Comparison of ENCODE assay signal across 9 cellular contexts in the genomic region with DNA sequence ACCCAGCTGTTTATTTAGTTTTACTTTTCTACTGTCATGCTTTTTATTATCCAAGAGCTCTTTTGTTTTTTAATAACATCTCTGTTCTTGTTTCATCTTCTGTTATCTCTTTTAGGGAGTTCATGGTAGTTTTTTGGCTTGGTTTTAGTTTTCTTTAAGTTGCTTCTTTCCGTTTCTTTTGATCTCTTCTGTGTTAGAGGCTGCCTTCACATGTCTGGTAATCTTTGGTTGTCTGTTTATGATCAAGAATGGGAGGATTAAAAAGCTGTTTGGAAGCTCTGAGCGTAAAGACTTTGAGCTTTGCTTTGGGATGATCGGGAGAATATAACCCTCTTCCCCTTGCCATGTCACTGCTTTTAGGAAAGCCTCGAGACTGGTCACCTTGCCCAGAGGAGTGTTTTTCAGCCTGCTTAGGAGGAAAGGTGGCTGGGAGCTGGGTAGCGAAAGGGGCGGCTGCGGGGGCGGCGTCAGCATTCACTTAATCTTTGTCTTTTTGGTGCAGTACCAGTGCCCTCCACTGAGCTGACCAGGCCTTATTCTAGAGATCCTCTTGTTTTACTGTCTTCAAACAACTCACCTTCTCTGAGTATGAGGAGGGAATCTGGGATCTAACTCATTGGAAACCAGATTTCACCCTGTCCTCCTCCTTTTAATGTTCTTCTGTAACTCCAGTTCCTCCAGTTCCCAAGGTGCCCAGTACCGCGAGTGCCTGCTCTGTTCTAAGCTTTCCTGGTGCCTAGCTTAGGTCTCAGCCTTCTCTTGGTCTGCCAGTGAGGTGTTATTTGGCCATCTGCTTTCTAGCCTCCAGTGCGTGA. TPM values are rescaled to one million over a fixed set of nuclear protein-coding genes. Genes with fewer than 3 reads are reported as not detected.
DNase-seq lines count a peak whose midpoint lies in the region; ATAC-seq, FAIRE-seq and TF ChIP-seq lines count a peak whose summit lies in the region.
"Had no signal": no experiment of that assay in that cellular context is flagged by ENCODE, and none has a peak within 500 bp of the region (broad histone marks: within the 10 kb centered on the region; RNA-seq: fewer than 3 reads in every experiment).

No MANE protein-coding gene starts in this region.

- TF ChIP-seq POLR2A in A549 (IDR thresholded peaks at IDR 0.05; ENCODE audit: low read length): no peak

- no peaks in the 10 kb centered on the region for H3K9me3 Mint-ChIP-seq in central memory CD8-positive, alpha-beta T cell
- no peaks in the 10 kb centered on the region for H3K9me3 Mint-ChIP-seq in mesothelial cell of epicardium

- WGBS in A549 (ENCODE audit: missing lambda C conversion rate): 66% methylated on average over 12 of the region's 12 CpGs

- peak overlapping the region; percentile 61 for H3K4me3 Mint-ChIP-seq in central memory CD8-positive, alpha-beta T cell
- peak overlapping the region; percentile 20 for H3K4me3 Mint-ChIP-seq in mesothelial cell of epicardium

- no peaks in the 10 kb centered on the region for H3K9me3 ChIP-seq in A549

- CTCF ChIA-PET in A549 (lab: Yijun Ruan, JAX): interaction anchor here (0.6 to 3.8 kb wide), 22 partner anchors 8 to 475 kb away, joined by 3 to 14 read pairs (median 4); no protein-coding TSS in a partner anchor

- POLR2A ChIA-PET in A549 (lab: Yijun Ruan, JAX): interaction anchor here (1.1 kb wide), 1 partner anchor 27 kb away, joined by 3 read pairs; no protein-coding TSS in a partner anchor

- ATAC-seq in A549 (peak; percentile 98 to 99), HG03378 (IDR thresholded peaks at IDR 0.05; ENCODE audit: unreplicated experiment) (no peak)
- peak; percentile 81 to 91 for ATAC-seq in activated CD4-positive, CD25-positive, alpha-beta regulatory T cell treated with anti-CD3 and anti-CD28 coated beads, Interleukin-2, amount 50 U/mL, for 24 hours
- ATAC-seq in central memory CD8-positive, alpha-beta T cell (replicated peaks; ENCODE audit: extremely low read depth, poor library complexity, severe bottlenecking): peak; percentile 94

- peak overlapping the region; percentile 71 for H3K27ac Mint-ChIP-seq in central memory CD8-positive, alpha-beta T cell (ENCODE audit: low read depth)
- H3K27ac Mint-ChIP-seq in mesothelial cell of epicardium: peak overlapping the region; percentile 70

- 0 out of 3 replicates have a peak, but pooled peaks cover 3% of the 10 kb centered on the region for H3K4me1 ChIP-seq in A549

- TF ChIP-seq CTCF in A549 (IDR thresholded peaks at IDR 0.05) (peak; percentile 3; the same call in 2 of the 3 replicates), HFF-Myc (IDR thresholded peaks at IDR 0.05; ENCODE audit: low read depth, low read length, missing control alignments) (peak; percentile 46), mesothelial cell of epicardium (IDR thresholded peaks at IDR 0.05; ENCODE audit: unreplicated experiment) (peak; percentile 66)

- H3K4me2 ChIP-seq in A549: no peak overlapping the region

- no peak overlapping the region for H3K4me3 ChIP-seq in A549
- no peak overlapping the region for H3K4me3 ChIP-seq in HFF-Myc (replicated peaks; ENCODE audit: low read depth, low read length)

- peaks cover 77% of the 10 kb centered on the region for H3K4me1 Mint-ChIP-seq in central memory CD8-positive, alpha-beta T cell
- peaks cover 13% of the 10 kb centered on the region for H3K4me1 Mint-ChIP-seq in mesothelial cell of epicardium

- no peak for FAIRE-seq in A549 (lab: Jason Lieb, UNC)
- FAIRE-seq: islet of Langerhans had no signal

- H3K27ac ChIP-seq in A549: no peak overlapping the region

- 0 out of 5 replicates have a peak, but pooled peaks of 1 of the 2 experiments have one; percentile 20 for TF ChIP-seq RAD21 in A549 (conservative IDR thresholded peaks at IDR 0.05 in 1 of 2, IDR thresholded peaks at IDR 0.05 in 1 of 2)

- no peaks in the 10 kb centered on the region for H3K27me3 Mint-ChIP-seq in central memory CD8-positive, alpha-beta T cell
- H3K27me3 Mint-ChIP-seq in mesothelial cell of epicardium (ENCODE audit: low read depth): no peaks in the 10 kb centered on the region

- DNase-seq in A549 (ENCODE audit: low read depth in 1 of 2, low spot score in 1 of 2) (peak; percentile 58 to 79), HFF-Myc (ENCODE audit: extremely low read depth, low read depth) (no peak), mesothelial cell of epicardium (ENCODE audit: low spot score in 2 of 2, unreplicated experiment in 2 of 2) (peak in 1 of 2 experiments; percentile 53), NCI-H146 treated with DMSO at 0.1 percent for 48 hours (lab: John Stamatoyannopoulos, UW; ENCODE audit: unreplicated experiment) (no peak)
- peak; percentile 27 to 37 for DNase-seq in central memory CD8-positive, alpha-beta T cell (ENCODE audit: low spot score in 2 of 2)
- peak; percentile 48 to 64 for DNase-seq in stimulated activated CD8-positive, alpha-beta memory T cell treated with anti-CD3 and anti-CD28 coated beads, Interleukin-7, amount 100 ng/mL, for 4 hours (ENCODE audit: low read depth in 2 of 2)

- peaks cover 66% of the 10 kb centered on the region for H3K36me3 Mint-ChIP-seq in central memory CD8-positive, alpha-beta T cell (ENCODE audit: insufficient read depth)
- H3K36me3 Mint-ChIP-seq in mesothelial cell of epicardium: peaks cover 49% of the 10 kb centered on the region

- no peak for TF ChIP-seq EP300 in A549 (IDR thresholded peaks at IDR 0.05)

TF ChIP-seq in A549, 52 proteins besides CTCF, POLR2A, EP300 and RAD21:
- TF ChIP-seq NFE2L2 (conservative IDR thresholded peaks at IDR 0.05; ENCODE audit: low read length): no peak

RNA-seq across cellular contexts. Expression of a gene that starts 15.5 kb away (rescaled TPM):
- polyA plus RNA-seq in A549 (2011; rRNA removed) (22.4 and 27.6 TPM in 2 replicates), A549 (2017; fragmentation: RNase III; extraction: RNeasy Plus Mini Kit Qiagen cat#74134 plus additional on column Dnase treatment) (31.7 to 36.0 TPM (median 34.9 TPM) in 3 replicates)
- polyA plus RNA-seq in A549 (2012; cell fraction: cytosol; rRNA removed): 14.1 and 19.3 TPM in 2 replicates
- 15.7 and 18.0 TPM in 2 replicates for polyA plus RNA-seq in A549 (2012; cell fraction: nucleus; rRNA removed)
- 35.4 and 40.6 TPM in 2 replicates for polyA minus RNA-seq in A549 (2011; rRNA and poly(A)+ RNA removed)
- total RNA-seq in mesothelial cell of epicardium: 38.7 to 40.6 TPM (median 40.2 TPM) in 3 replicates

RNA-seq across cellular contexts. Expression of a gene that starts 29.0 kb away (rescaled TPM):
- polyA plus RNA-seq in A549 (2011; rRNA removed) (not detected in 2 replicates), A549 (2017; fragmentation: RNase III; extraction: RNeasy Plus Mini Kit Qiagen cat#74134 plus additional on column Dnase treatment) (0.31 TPM in 1 of 3 replicates, not detected in the others)
- polyA plus RNA-seq in A549 (2012; cell fraction: cytosol; rRNA removed): 0.05 TPM in 1 of 2 replicates, not detected in the other
- polyA plus RNA-seq in A549 (2012; cell fraction: nucleus; rRNA removed): 0.59 and 1.0 TPM in 2 replicates
- 0.49 TPM in 1 of 2 replicates, not detected in the other for polyA minus RNA-seq in A549 (2011; rRNA and poly(A)+ RNA removed)
- 0.73 to 1.9 TPM (median 0.96 TPM) in 3 replicates for total RNA-seq in mesothelial cell of epicardium

RNA-seq across cellular contexts. Expression of a gene that starts 57.2 kb away (rescaled TPM):
- polyA plus RNA-seq in A549 (2011; rRNA removed) (107 and 121 TPM in 2 replicates), A549 (2017; fragmentation: RNase III; extraction: RNeasy Plus Mini Kit Qiagen cat#74134 plus additional on column Dnase treatment) (176 to 188 TPM (median 181 TPM) in 3 replicates)
- 221 and 230 TPM in 2 replicates for polyA plus RNA-seq in A549 (2012; cell fraction: cytosol; rRNA removed)
- polyA plus RNA-seq in A549 (2012; cell fraction: nucleus; rRNA removed): 206 and 249 TPM in 2 replicates
- polyA minus RNA-seq in A549 (2011; rRNA and poly(A)+ RNA removed): 272 and 300 TPM in 2 replicates
- 138 to 146 TPM (median 138 TPM) in 3 replicates for total RNA-seq in mesothelial cell of epicardium

Comparison
In these comparisons a context has a peak if more than half of its experiments do, and no peak if none do; other contexts are left out.
1. DNase-seq: peak in A549 (2 of 2), central memory CD8-positive, alpha-beta T cell (2 of 2) and stimulated activated CD8-positive, alpha-beta memory T cell treated with anti-CD3 and anti-CD28 coated beads, Interleukin-7, amount 100 ng/mL, for 4 hours (2 of 2); none in HFF-Myc (single experiment) and NCI-H146 treated with DMSO at 0.1 percent for 48 hours (single experiment).
2. CTCF ChIP-seq: peak in every context shown above with its lines; median percentile 66 in mesothelial cell of epicardium; 46 in HFF-Myc; 3 in A549.